ENCODE assay signal across 9 cellular contexts in genomic region chr12:65891987-65892481, GRCh38.
A peak's percentile ranks its signal among the peaks of the same experiment; 100 is the strongest.
DNase-seq lines count a peak whose midpoint lies in the region; ATAC-seq and TF ChIP-seq lines count a peak whose summit lies in the region.
"Had no signal": no experiment of that assay in that cellular context is flagged by ENCODE, and none has a peak within 500 bp of the region (broad histone marks: within the 10 kb centered on the region; RNA-seq: fewer than 3 reads in every experiment).

No MANE protein-coding gene starts in this region.

- peak overlapping the region; percentile 59 for H3K27ac ChIP-seq in 22Rv1
- peak overlapping the region; percentile 92 for H3K27ac ChIP-seq in mesodermal cell (ENCODE audit: low read depth, low read length, severe bottlenecking)

- H3K9me3 ChIP-seq in mesodermal cell (ENCODE audit: control insufficient read depth, low read length), result no peaks in the 10 kb centered on the region

- no peak for ATAC-seq in activated T-cell treated with anti-CD3 and anti-CD28 coated beads, Interleukin-2, amount 50 U/mL, for 4 hours
- ATAC-seq in GM19467 (IDR thresholded peaks at IDR 0.05; ENCODE audit: unreplicated experiment) (no peak), GM21528 (IDR thresholded peaks at IDR 0.05; ENCODE audit: low FRiP score, unreplicated experiment) (no peak)

- H3K9me3 Mint-ChIP-seq in activated T-cell treated with anti-CD3 and anti-CD28 coated beads, Interleukin-2, amount 50 U/mL, for 4 hours, result no peaks in the 10 kb centered on the region

- H3K4me3 ChIP-seq in mesodermal cell (ENCODE audit: extremely low read depth, insufficient read depth, low read length, poor library complexity, severe bottlenecking), result no peak overlapping the region

- peak; percentile 99 for DNase-seq in M059J (ENCODE audit: low read depth)
- peak; percentile 85 for DNase-seq in dermis blood vessel endothelial cell
- no peak for DNase-seq in CD1c-positive myeloid dendritic cell (ENCODE audit: extremely low spot score)
- no peak for DNase-seq in activated T-cell treated with anti-CD3 and anti-CD28 coated beads, Interleukin-2, amount 50 U/mL, for 4 hours
- DNase-seq: CD4-positive, CD25-positive, alpha-beta regulatory T cell had no signal

- no peak for TF ChIP-seq CTCF in 22Rv1 (IDR thresholded peaks at IDR 0.05)

- peaks cover 16% of the 10 kb centered on the region for H3K36me3 ChIP-seq in mesodermal cell (ENCODE audit: control insufficient read depth, insufficient read depth, low read length)

- H3K4me3 Mint-ChIP-seq in activated T-cell treated with anti-CD3 and anti-CD28 coated beads, Interleukin-2, amount 50 U/mL, for 4 hours, result no peak overlapping the region
- H3K4me3 Mint-ChIP-seq: CD4-positive, CD25-positive, alpha-beta regulatory T cell had no signal

- H3K36me3 Mint-ChIP-seq in activated T-cell treated with anti-CD3 and anti-CD28 coated beads, Interleukin-2, amount 50 U/mL, for 4 hours (ENCODE audit: insufficient read depth), result no peaks in the 10 kb centered on the region
- H3K36me3 Mint-ChIP-seq: CD4-positive, CD25-positive, alpha-beta regulatory T cell had no signal

- WGBS in mesodermal cell (ENCODE audit: insufficient coverage in 2 of 2), 2 experiments, result 88% methylated on average over 6 to 7 of the region's 10 CpGs

- peaks cover 22% of the 10 kb centered on the region for H3K27me3 Mint-ChIP-seq in activated T-cell treated with anti-CD3 and anti-CD28 coated beads, Interleukin-2, amount 50 U/mL, for 4 hours (ENCODE audit: low read depth)

- H3K4me1 Mint-ChIP-seq in activated T-cell treated with anti-CD3 and anti-CD28 coated beads, Interleukin-2, amount 50 U/mL, for 4 hours (ENCODE audit: low read depth), result no peaks in the 10 kb centered on the region
- H3K4me1 Mint-ChIP-seq: CD4-positive, CD25-positive, alpha-beta regulatory T cell had no signal

- H3K4me1 ChIP-seq in mesodermal cell (ENCODE audit: control insufficient read depth, insufficient read depth, low read length, poor library complexity, severe bottlenecking), result peaks cover 62% of the 10 kb centered on the region

Comparison
In these comparisons a context has a peak if more than half of its experiments do, and no peak if none do; other contexts are left out.
1. DNase-seq: peak in M059J (single experiment) and dermis blood vessel endothelial cell (single experiment); none in CD1c-positive myeloid dendritic cell (single experiment) and activated T-cell treated with anti-CD3 and anti-CD28 coated beads, Interleukin-2, amount 50 U/mL, for 4 hours (single experiment).